In the genomic region with DNA sequence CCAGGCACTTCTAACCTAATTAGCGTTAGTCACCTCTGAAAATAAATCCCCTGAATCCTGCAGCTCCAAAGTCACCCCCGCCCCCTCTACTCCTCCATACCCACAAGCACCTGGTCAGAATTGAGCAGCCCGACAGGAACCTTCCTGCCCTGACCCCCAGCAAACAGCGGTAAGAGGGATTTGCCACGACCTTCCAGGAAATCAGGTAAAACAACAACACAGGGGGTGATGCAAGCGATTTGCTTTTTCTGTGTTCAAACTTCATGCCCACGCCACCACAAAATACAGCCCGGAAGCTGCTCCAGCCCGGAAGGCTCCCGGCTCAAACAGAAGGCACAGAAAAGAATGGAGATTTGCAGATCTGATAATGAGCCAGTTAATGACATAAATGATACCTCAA, we compare ENCODE assay signal across 14 cellular contexts.
DNase-seq lines count a peak whose midpoint lies in the region; TF ChIP-seq lines count a peak whose summit lies in the region.
"Had no signal": no experiment of that assay in that cellular context is flagged by ENCODE, and none has a peak within 500 bp of the region (broad histone marks: within the 10 kb centered on the region; RNA-seq: fewer than 3 reads in every experiment).

No MANE protein-coding gene starts in this region.

- H3K9me3 ChIP-seq in HAP-1 = no peaks in the 10 kb centered on the region
- no peaks in the 10 kb centered on the region for H3K9me3 ChIP-seq in endocrine pancreas (ENCODE audit: control insufficient read depth, low read length)
- H3K9me3 ChIP-seq in osteoblast (ENCODE audit: low read depth, low read length) = no peaks in the 10 kb centered on the region
- no peaks in the 10 kb centered on the region for H3K9me3 ChIP-seq in effector memory CD4-positive, alpha-beta T cell (ENCODE audit: control insufficient read depth, low read length)

- H3K36me3 ChIP-seq in HAP-1 (replicated peaks) (no peaks in the 10 kb centered on the region), endocrine pancreas (ENCODE audit: control insufficient read depth, insufficient read depth, low read length) (no peaks in the 10 kb centered on the region), osteoblast (ENCODE audit: insufficient read depth, low read length) (no peaks in the 10 kb centered on the region)
- no peaks in the 10 kb centered on the region for H3K36me3 ChIP-seq in effector memory CD4-positive, alpha-beta T cell (ENCODE audit: control insufficient read depth, insufficient read depth, low read length)
- H3K36me3 ChIP-seq: spleen had no signal

- in situ Hi-C loops in HAP-1 (cut with MboI; ENCODE audit: low sequenced_read_pairs) = no loop called here

- peaks cover 43% of the 10 kb centered on the region for H3K4me1 ChIP-seq in HAP-1
- peaks cover 28% of the 10 kb centered on the region for H3K4me1 ChIP-seq in endocrine pancreas (ENCODE audit: control insufficient read depth, insufficient read depth, low read length)
- H3K4me1 ChIP-seq in osteoblast (ENCODE audit: insufficient read depth, low read length) = no peaks in the 10 kb centered on the region
- H3K4me1 ChIP-seq in effector memory CD4-positive, alpha-beta T cell (ENCODE audit: control insufficient read depth, insufficient read depth, low read length, poor library complexity, severe bottlenecking) = no peaks in the 10 kb centered on the region
- H3K4me1 ChIP-seq: spleen had no signal

- H3K4me2 ChIP-seq in osteoblast (ENCODE audit: insufficient read depth, low read length) = peak overlapping the region; percentile 68
- H3K4me2 ChIP-seq: KMS-11 had no signal

- TF ChIP-seq CTCF in osteoblast (IDR thresholded peaks at IDR 0.05; ENCODE audit: extremely low read depth, low read depth, low read length) = no peak

- peak overlapping the region; percentile 44 for H3K9ac ChIP-seq in endocrine pancreas (ENCODE audit: control insufficient read depth, insufficient read depth, low read length)
- H3K9ac ChIP-seq: KMS-11 had no signal

- H2AFZ ChIP-seq in osteoblast (ENCODE audit: low read length) = peak overlapping the region; percentile 88

- DNase-seq in HAP-1 (ENCODE audit: low spot score in 2 of 2) (peak; percentile 49 to 63), NCI-H345 treated with DMSO at 0.1 percent for 48 hours (lab: John Stamatoyannopoulos, UW; ENCODE audit: unreplicated experiment) (peak; percentile 27), osteoblast (ENCODE audit: insufficient read length, low spot score, missing footprints) (no peak), SKM-1 treated with dmso at 0.1 percent for 144 hours (lab: John Stamatoyannopoulos, UW; ENCODE audit: unreplicated experiment) (no peak), HPDE6-E6E7 (ENCODE audit: extremely low spot score) (no peak)
- no peak for DNase-seq in effector memory CD4-positive, alpha-beta T cell
- no peak for DNase-seq in stimulated activated CD4-positive, alpha-beta T cell treated with anti-CD3 and anti-CD28 coated beads, Interleukin-12 subunit alpha, Interleukin-12 subunit beta, amount 100 ng/mL, for 4 hours
- DNase-seq: CD4-positive, alpha-beta T cell; GOT3; hypothalamus; spleen; stimulated activated CD8-positive, alpha-beta memory T cell treated with anti-CD3 and anti-CD28 coated beads, Interleukin-4, amount 100 ng/mL, for 48 hours had no signal

- peak overlapping the region; percentile 22 for H3K4me3 ChIP-seq in HAP-1
- H3K4me3 ChIP-seq in endocrine pancreas (ENCODE audit: control insufficient read depth, insufficient read depth, low read length) = peak overlapping the region; percentile 98
- H3K4me3 ChIP-seq in osteoblast (ENCODE audit: insufficient read depth, low read length) = peak overlapping the region; percentile 62
- H3K4me3 ChIP-seq in effector memory CD4-positive, alpha-beta T cell (ENCODE audit: insufficient read depth, low read depth, low read length, poor library complexity, severe bottlenecking) = no peak overlapping the region
- H3K4me3 ChIP-seq: spleen had no signal

- no peaks in the 10 kb centered on the region for H4K20me1 ChIP-seq in osteoblast (ENCODE audit: insufficient read depth, low read length)

- H3K27me3 ChIP-seq in HAP-1 (ENCODE audit: low read depth) = no peaks in the 10 kb centered on the region
- no peaks in the 10 kb centered on the region for H3K27me3 ChIP-seq in endocrine pancreas (ENCODE audit: control insufficient read depth, insufficient read depth, low read length)
- H3K27me3 ChIP-seq in osteoblast (ENCODE audit: insufficient read depth, low read length) = no peaks in the 10 kb centered on the region
- H3K27me3 ChIP-seq in effector memory CD4-positive, alpha-beta T cell (replicated peaks; ENCODE audit: control insufficient read depth, insufficient read depth, low read length, poor library complexity, severe bottlenecking) = no peaks in the 10 kb centered on the region
- H3K27me3 ChIP-seq: spleen had no signal

- H3K27ac ChIP-seq in osteoblast (ENCODE audit: low read depth, low read length) = no peak overlapping the region
- H3K27ac ChIP-seq in effector memory CD4-positive, alpha-beta T cell (ENCODE audit: insufficient read depth, low read length, poor library complexity, severe bottlenecking) = no peak overlapping the region
- H3K27ac ChIP-seq: KMS-11, spleen had no signal

- H3K79me2 ChIP-seq in osteoblast (ENCODE audit: insufficient read depth, low read length) = no peaks in the 10 kb centered on the region

Comparison
In these comparisons a context has a peak if more than half of its experiments do, and no peak if none do; other contexts are left out.
1. DNase-seq: peak in HAP-1 (2 of 2) and NCI-H345 treated with DMSO at 0.1 percent for 48 hours (single experiment); none in osteoblast (single experiment), effector memory CD4-positive, alpha-beta T cell (0 of 3), SKM-1 treated with dmso at 0.1 percent for 144 hours (single experiment), stimulated activated CD4-positive, alpha-beta T cell treated with anti-CD3 and anti-CD28 coated beads, Interleukin-12 subunit alpha, Interleukin-12 subunit beta, amount 100 ng/mL, for 4 hours (single experiment) and HPDE6-E6E7 (single experiment).